ENCODE assay signal across 26 cellular contexts in the genomic region with DNA sequence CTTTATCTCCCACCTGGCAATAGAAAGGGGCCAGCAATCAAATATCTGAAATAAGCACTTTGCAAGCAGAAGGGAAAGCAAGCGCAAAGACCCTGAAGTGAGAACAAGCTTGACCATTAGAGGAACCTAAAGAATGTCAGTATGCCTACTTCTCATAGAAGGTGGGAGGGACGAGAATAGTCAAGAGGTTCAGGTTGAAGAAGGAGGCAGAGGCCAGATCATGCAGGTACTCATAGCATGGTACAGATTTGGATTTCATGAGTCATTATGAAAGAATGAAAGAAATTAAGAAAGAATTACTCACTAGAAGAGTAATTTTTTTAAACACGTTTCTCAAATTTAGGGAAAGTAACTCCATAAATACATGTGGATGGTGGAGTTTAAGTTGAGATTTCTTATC.
"Had no signal": no experiment of that assay in that cellular context is flagged by ENCODE, and none has a peak within 500 bp of the region (broad histone marks: within the 10 kb centered on the region; RNA-seq: fewer than 3 reads in every experiment).

No MANE protein-coding gene starts in this region.

- H3K4me3 ChIP-seq: coronary artery, dorsolateral prefrontal cortex, esophagus muscularis mucosa, gastroesophageal sphincter, heart left ventricle, hepatocyte, lower lobe of right lung, mucosa of descending colon had no signal

- H2AFZ ChIP-seq: hepatocyte had no signal

- H3K27me3 ChIP-seq: dorsolateral prefrontal cortex, esophagus muscularis mucosa, gastroesophageal sphincter, hepatocyte had no signal

- H3K36me3 ChIP-seq: esophagus muscularis mucosa, gastroesophageal sphincter, heart left ventricle, lower lobe of right lung had no signal

- H3K9me3 ChIP-seq: esophagus muscularis mucosa, gastroesophageal sphincter, heart left ventricle, lower lobe of right lung, mucosa of descending colon had no signal

- H3K4me3 Mint-ChIP-seq: immature natural killer cell, mesothelial cell of epicardium had no signal

- FAIRE-seq: colon, endothelial cell of umbilical vein, frontal cortex, kidney had no signal

- H3K27ac ChIP-seq: coronary artery, dorsolateral prefrontal cortex, esophagus muscularis mucosa, gastroesophageal sphincter, heart left ventricle, hepatocyte, lower lobe of right lung had no signal

- H3K4me2 ChIP-seq: hepatocyte had no signal

- DNase-seq: dermis blood vessel endothelial cell; dorsolateral prefrontal cortex; effector CD4-positive, alpha-beta T cell; effector memory CD4-positive, alpha-beta T cell; foreskin fibroblast; heart left ventricle; hypothalamus; immature natural killer cell; islet precursor cell; kidney; kidney glomerular epithelial cell; left colon; left ventricle myocardium superior; lower lobe of right lung; mesenchymal stem cell; mucosa of descending colon; naive B cell had no signal

- H3K4me1 Mint-ChIP-seq: immature natural killer cell, naive B cell had no signal

- H3K36me3 Mint-ChIP-seq: immature natural killer cell, mesothelial cell of epicardium, naive B cell had no signal

- H3K27ac Mint-ChIP-seq: immature natural killer cell, mesothelial cell of epicardium, naive B cell had no signal

- H3K79me2 ChIP-seq: hepatocyte had no signal

- H3K4me1 ChIP-seq: esophagus muscularis mucosa, gastroesophageal sphincter, heart left ventricle, lower lobe of right lung had no signal

- ATAC-seq: gastroesophageal sphincter, heart left ventricle, left colon, left lobe of liver, left ventricle myocardium superior, lower lobe of right lung, mucosa of descending colon had no signal
